ENCODE assay signal across 1 cellular context in the genomic region with DNA sequence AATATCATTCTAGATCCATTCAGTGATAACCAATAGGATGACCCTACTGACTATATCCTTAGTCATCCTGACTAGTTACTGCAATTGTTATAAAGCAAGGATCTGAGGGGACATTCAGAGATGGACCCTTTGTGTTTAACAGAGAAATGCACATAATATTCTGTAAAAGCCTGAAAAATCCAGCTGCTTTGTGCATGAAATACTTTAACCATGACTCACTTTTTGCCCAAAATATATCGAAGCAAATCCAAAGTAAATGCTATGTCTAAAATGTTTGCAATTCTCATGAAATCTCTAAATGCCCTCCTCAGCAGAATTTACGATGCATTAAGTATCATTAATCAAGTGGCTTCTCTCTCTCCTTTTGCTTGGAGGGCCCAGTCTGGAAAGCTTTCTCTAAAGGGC.
TF ChIP-seq lines count a peak whose summit lies in the region.

No MANE protein-coding gene starts in this region.

TF ChIP-seq in K562, 482 proteins besides CTCF, POLR2A, EP300 and RAD21 (continued from another document):
- TF ChIP-seq, protein P1, sequence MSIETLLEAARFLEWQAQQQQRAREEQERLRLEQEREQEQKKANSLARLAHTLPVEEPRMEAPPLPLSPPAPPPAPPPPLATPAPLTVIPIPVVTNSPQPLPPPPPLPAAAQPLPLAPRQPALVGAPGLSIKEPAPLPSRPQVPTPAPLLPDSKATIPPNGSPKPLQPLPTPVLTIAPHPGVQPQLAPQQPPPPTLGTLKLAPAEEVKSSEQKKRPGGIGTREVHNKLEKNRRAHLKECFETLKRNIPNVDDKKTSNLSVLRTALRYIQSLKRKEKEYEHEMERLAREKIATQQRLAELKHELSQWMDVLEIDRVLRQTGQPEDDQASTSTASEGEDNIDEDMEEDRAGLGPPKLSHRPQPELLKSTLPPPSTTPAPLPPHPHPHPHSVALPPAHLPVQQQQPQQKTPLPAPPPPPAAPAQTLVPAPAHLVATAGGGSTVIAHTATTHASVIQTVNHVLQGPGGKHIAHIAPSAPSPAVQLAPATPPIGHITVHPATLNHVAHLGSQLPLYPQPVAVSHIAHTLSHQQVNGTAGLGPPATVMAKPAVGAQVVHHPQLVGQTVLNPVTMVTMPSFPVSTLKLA (conservative IDR thresholded peaks at IDR 0.05), result 0 out of 4 replicates have a peak, but pooled peaks of 1 of the 2 experiments have one; percentile 4
- TF ChIP-seq, protein P2, sequence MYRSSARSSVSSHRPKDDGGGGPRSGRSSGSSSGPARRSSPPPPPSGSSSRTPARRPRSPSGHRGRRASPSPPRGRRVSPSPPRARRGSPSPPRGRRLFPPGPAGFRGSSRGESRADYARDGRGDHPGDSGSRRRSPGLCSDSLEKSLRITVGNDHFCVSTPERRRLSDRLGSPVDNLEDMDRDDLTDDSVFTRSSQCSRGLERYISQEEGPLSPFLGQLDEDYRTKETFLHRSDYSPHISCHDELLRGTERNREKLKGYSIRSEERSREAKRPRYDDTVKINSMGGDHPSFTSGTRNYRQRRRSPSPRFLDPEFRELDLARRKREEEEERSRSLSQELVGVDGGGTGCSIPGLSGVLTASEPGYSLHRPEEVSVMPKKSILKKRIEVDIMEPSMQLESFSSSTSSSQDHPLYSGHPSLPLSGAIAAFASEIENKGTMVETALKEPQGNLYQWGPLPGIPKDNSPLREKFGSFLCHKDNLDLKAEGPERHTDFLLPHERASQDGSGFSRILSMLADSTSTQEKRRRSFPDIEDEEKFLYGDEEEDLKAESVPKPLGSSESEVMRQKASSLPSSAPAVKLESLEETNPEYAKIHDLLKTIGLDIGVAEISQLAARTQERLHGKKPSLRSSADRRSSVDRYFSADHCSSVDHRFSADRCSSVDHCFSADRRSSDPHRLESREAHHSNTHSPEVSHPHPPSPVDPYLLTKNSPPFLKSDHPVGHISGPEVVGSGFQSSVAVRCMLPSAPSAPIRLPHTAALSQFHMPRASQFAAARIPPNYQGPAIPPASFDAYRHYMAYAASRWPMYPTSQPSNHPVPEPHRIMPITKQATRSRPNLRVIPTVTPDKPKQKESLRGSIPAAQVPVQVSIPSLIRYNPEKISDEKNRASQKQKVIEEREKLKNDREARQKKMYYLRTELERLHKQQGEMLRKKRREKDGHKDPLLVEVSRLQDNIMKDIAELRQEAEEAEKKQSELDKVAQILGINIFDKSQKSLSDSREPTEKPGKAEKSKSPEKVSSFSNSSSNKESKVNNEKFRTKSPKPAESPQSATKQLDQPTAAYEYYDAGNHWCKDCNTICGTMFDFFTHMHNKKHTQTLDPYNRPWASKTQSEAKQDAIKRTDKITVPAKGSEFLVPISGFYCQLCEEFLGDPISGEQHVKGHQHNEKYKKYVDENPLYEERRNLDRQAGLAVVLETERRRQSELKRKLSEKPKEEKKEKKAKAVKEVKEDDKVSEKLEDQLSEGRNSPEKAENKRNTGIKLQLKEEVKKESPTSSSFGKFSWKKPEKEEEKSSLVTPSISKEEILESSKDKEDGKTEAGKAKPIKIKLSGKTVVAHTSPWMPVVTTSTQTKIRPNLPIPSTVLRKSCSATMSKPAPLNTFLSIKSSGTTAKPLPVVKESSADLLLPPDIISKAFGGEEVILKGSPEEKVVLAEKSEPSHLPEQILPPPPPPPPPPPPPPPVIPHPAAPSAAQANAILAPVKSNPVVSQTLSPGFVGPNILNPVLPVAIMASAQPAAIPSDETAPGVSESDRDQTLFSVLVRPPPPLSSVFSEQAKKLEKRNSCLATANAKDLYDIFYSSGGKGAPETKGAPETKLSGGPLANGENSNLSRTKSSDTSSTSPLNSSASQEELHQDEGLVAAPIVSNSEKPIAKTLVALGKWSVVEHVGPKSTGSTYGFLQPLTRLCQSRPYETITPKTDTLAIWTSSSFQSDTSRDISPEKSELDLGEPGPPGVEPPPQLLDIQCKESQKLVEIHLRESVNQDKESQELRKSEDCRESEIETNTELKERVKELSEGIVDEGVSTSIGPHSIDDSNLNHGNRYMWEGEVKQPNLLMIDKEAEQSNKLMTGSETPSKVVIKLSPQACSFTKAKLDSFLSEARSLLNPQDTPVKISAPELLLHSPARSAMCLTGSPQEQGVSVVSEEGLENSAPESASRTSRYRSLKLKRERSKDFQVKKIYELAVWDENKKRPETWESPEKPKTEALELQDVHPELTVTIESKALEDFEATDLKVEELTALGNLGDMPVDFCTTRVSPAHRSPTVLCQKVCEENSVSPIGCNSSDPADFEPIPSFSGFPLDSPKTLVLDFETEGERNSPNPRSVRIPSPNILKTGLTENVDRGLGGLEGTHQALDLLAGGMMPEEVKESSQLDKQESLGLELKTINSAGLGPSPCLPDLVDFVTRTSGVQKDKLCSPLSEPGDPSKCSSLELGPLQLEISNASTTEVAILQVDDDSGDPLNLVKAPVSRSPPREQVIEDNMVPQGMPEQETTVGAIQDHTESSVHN (IDR thresholded peaks at IDR 0.05; ENCODE audit: borderline replicate concordance in 1 of 2, low read depth in 1 of 2), result no peak
- TF ChIP-seq C11orf30 (IDR thresholded peaks at IDR 0.05; ENCODE audit: low read depth), result peak; percentile 48; the same call in 1 of the 2 replicates
